In the genomic region with DNA sequence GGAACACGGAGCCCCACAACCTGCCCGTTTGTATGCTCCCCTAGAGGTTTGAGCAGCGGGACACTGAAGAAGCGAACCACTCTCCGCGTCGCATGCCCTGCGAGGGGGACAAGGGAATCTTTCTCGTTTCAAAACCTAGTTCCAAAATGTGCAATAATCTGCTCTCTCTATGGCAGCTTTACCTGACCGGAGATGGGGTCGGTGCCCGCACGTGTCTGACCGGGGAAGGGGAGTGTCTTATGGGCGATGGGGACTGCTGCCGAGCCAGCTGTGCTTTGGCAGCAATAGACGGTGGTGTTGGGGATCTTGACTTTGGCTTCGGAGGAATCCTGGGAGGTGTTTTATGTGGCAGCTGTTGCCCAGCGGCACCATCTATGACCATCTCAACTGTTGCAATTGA, we compare ENCODE assay signal across 22 cellular contexts. TPM values are rescaled to one million over a fixed set of nuclear protein-coding genes. Genes with fewer than 3 reads are reported as not detected.
DNase-seq lines count a peak whose midpoint lies in the region; ATAC-seq, FAIRE-seq and TF ChIP-seq lines count a peak whose summit lies in the region.
"Had no signal": no experiment of that assay in that cellular context is flagged by ENCODE, and none has a peak within 500 bp of the region (broad histone marks: within the 10 kb centered on the region; RNA-seq: fewer than 3 reads in every experiment).

No MANE protein-coding gene starts in this region.

- H2AK5ac ChIP-seq in H1 (ENCODE audit: low read depth, low read length): no peak overlapping the region

- no peak for FAIRE-seq in H1 (lab: Jason Lieb, UNC)
- FAIRE-seq: A204.1, GM12878, H54 had no signal

- no peak for TF ChIP-seq EP300 in H1 (IDR thresholded peaks at IDR 0.05; ENCODE audit: borderline replicate concordance in 1 of 2, low read depth in 2 of 2, low read length in 2 of 2)

- H3K23ac ChIP-seq in H1 (ENCODE audit: insufficient read length): no peak overlapping the region

- H3K27ac ChIP-seq in H1 (ENCODE audit: low read depth, low read length): no peak overlapping the region
- peak overlapping the region; percentile 18 for H3K27ac ChIP-seq in right cardiac atrium (ENCODE audit: low read length)
- no peak overlapping the region for H3K27ac ChIP-seq in spleen
- no peak overlapping the region for H3K27ac ChIP-seq in coronary artery
- H3K27ac ChIP-seq: GM23248, HL-60 had no signal

- peak overlapping the region; percentile 29; the same call in 1 of the 2 replicates for H4K8ac ChIP-seq in H1 (ENCODE audit: extremely low read depth, insufficient read depth, low read length)

- H3K18ac ChIP-seq in H1 (ENCODE audit: extremely low read depth, low read length): no peak overlapping the region

- H2BK5ac ChIP-seq in H1 (ENCODE audit: low read depth, low read length): no peak overlapping the region

- H3K4me2 ChIP-seq in H1 (ENCODE audit: insufficient read depth in 1 of 2, low read depth in 2 of 2, low read length in 2 of 2): no peak overlapping the region

- H3K4me3 ChIP-seq in H1 (ENCODE audit: extremely low read depth in 1 of 4, insufficient read depth in 2 of 4, low read depth in 3 of 4, low read length in 4 of 4): no peak overlapping the region
- no peak overlapping the region for H3K4me3 ChIP-seq in right cardiac atrium (ENCODE audit: low read length)
- no peak overlapping the region for H3K4me3 ChIP-seq in spleen
- H3K4me3 ChIP-seq in coronary artery: no peak overlapping the region
- H3K4me3 ChIP-seq: GM12878, GM23248 had no signal

- no peaks in the 10 kb centered on the region for H3K9me3 ChIP-seq in H1 (ENCODE audit: insufficient read depth in 2 of 2, low read depth in 1 of 2, low read length in 1 of 2)
- H3K9me3 ChIP-seq in right cardiac atrium (ENCODE audit: control insufficient read depth, low read length): no peaks in the 10 kb centered on the region
- peaks cover 0 to 7% (median 0%) of the 10 kb centered on the region in 8 donors for H3K9me3 ChIP-seq in spleen
- H3K9me3 ChIP-seq: BE2C had no signal

- DNase-seq in H1 (ENCODE audit: low read depth in 1 of 2, low spot score in 2 of 2) (no peak), left cardiac atrium (no peak), right cardiac atrium (no peak), spleen (peak; percentile 58), coronary artery (ENCODE audit: low spot score) (no peak), NCI-H187 treated with DMSO at 0.1 percent for 48 hours (lab: John Stamatoyannopoulos, UW) (no peak)
- DNase-seq: ACHN; BE2C; C1 segment of cervical spinal cord; CD4-positive, CD25-positive, alpha-beta regulatory T cell; CD8-positive, alpha-beta memory T cell; COR-L47; DMS 273 treated with DMSO at 0.1 percent for 48 hours; DMS53; DND-41; EL; GM23248; HCEC 1CT had no signal

- no peak overlapping the region for H2BK15ac ChIP-seq in H1 (ENCODE audit: low read length)

- no peaks in the 10 kb centered on the region for H3K27me3 ChIP-seq in H1 (replicated peaks in 1 of 4; ENCODE audit: control insufficient read depth in 3 of 4, extremely low read depth in 1 of 4, insufficient read depth in 3 of 4, low read length in 3 of 4)
- H3K27me3 ChIP-seq in right cardiac atrium (ENCODE audit: control insufficient read depth, insufficient read depth): no peaks in the 10 kb centered on the region
- no peaks in the 10 kb centered on the region for H3K27me3 ChIP-seq in spleen (replicated peaks in 1 of 7)
- H3K27me3 ChIP-seq: BE2C had no signal

- H3K14ac ChIP-seq in H1 (ENCODE audit: insufficient read length): no peak overlapping the region

- no peaks in the 10 kb centered on the region for H3K4me1 ChIP-seq in H1 (replicated peaks in 1 of 4; ENCODE audit: control insufficient read depth in 3 of 4, insufficient read depth in 4 of 4, low read length in 3 of 4)
- no peaks in the 10 kb centered on the region for H3K4me1 ChIP-seq in right cardiac atrium (ENCODE audit: control insufficient read depth, insufficient read depth, low read length)
- H3K4me1 ChIP-seq in spleen: no peaks in the 10 kb centered on the region
- H3K4me1 ChIP-seq: BE2C had no signal

- H2BK20ac ChIP-seq in H1 (ENCODE audit: low read length): no peak overlapping the region

- no peak overlapping the region for H3K4ac ChIP-seq in H1 (replicated peaks; ENCODE audit: insufficient read length, low read depth, low read length)

- TF ChIP-seq CTCF in H1 (IDR thresholded peaks at IDR 0.05; ENCODE audit: control extremely low read depth in 1 of 3, insufficient read depth in 1 of 3, low read depth in 1 of 3, low read length in 3 of 3): no peak
- no peak for TF ChIP-seq CTCF in spleen (IDR thresholded peaks at IDR 0.05 in 8 of 11, conservative IDR thresholded peaks at IDR 0.05 in 3 of 11)
- no peak for TF ChIP-seq CTCF in coronary artery (IDR thresholded peaks at IDR 0.05)

- ATAC-seq in left cardiac atrium (peak; percentile 9 to 19), right cardiac atrium (peak; percentile 11 to 33)
- ATAC-seq: GM12878 had no signal

- intact Hi-C loops in left cardiac atrium (cut with DNase I) (no loop called here), right cardiac atrium (cut with DNase I) (loop anchor here in 2 of 4 donors (2.0 to 5.0 kb wide), 2 partner anchors 113 to 118 kb away; no protein-coding TSS in a partner anchor), spleen (cut with DNase I; ENCODE audit: low total_unique reads) (loop anchor here (5.0 to 10.0 kb wide), 2 partner anchors 113 to 335 kb away; no protein-coding TSS in a partner anchor)

- no peak overlapping the region for H2BK12ac ChIP-seq in H1 (ENCODE audit: low read depth, low read length)

- 95% methylated on average over 19 of the region's 19 CpGs; no CpG with 5 or more reads in 1 of the 2 experiments for WGBS in H1 (ENCODE audit: extremely low coverage in 1 of 2, insufficient coverage in 1 of 2, insufficient read length in 1 of 2, insufficient replicate concordance in 2 of 2, low coverage in 1 of 2, low lambda C conversion rate in 2 of 2, missing lambda C conversion rate in 1 of 2), 2 experiments
- 81% methylated on average over 19 of the region's 19 CpGs for WGBS in right cardiac atrium
- 94 to 98% (median 96%) methylated on average over 19 of the region's 19 CpGs for WGBS in spleen, 5 donors

- H3K36me3 ChIP-seq in H1 (ENCODE audit: control insufficient read depth in 2 of 4, insufficient read depth in 4 of 4, low read length in 3 of 4) (no peaks in the 10 kb centered on the region), spleen (peaks cover 0 to 25% (median 0%) of the 10 kb centered on the region in 6 donors)
- H3K36me3 ChIP-seq: BE2C had no signal

- H4K20me1 ChIP-seq in H1 (replicated peaks in 1 of 2; ENCODE audit: control insufficient read depth in 1 of 2, insufficient read depth in 2 of 2, low read length in 2 of 2): no peaks in the 10 kb centered on the region

- H3K23me2 ChIP-seq in H1 (ENCODE audit: low read depth, low read length): no peaks in the 10 kb centered on the region

- no peak overlapping the region for H2AFZ ChIP-seq in H1 (ENCODE audit: low read length)
- H2AFZ ChIP-seq: GM23248 had no signal

- no peak overlapping the region for H3K56ac ChIP-seq in H1 (replicated peaks; ENCODE audit: insufficient read length, low read depth, low read length)

- CTCF ChIA-PET in H1 (lab: Charles Lee; ENCODE audit: partially characterized antibody): interaction anchor here (0.7 to 1.8 kb wide), 5 partner anchors 12 to 539 kb away, joined by 3 to 6 read pairs (median 5); no protein-coding TSS in a partner anchor

- no peaks in the 10 kb centered on the region for H3K79me2 ChIP-seq in H1 (ENCODE audit: control insufficient read depth in 1 of 2, insufficient read depth in 2 of 2, low read length in 2 of 2)

- no peak overlapping the region for H4K91ac ChIP-seq in H1 (replicated peaks; ENCODE audit: insufficient read length, low read length)

- H3K79me1 ChIP-seq in H1 (ENCODE audit: low read depth, low read length): no peaks in the 10 kb centered on the region

- POLR2A ChIA-PET in H1 (lab: Charles Lee; ENCODE audit: partially characterized antibody): no interaction called here

- no peak for TF ChIP-seq RAD21 in H1 (IDR thresholded peaks at IDR 0.05 in 1 of 2, conservative IDR thresholded peaks at IDR 0.05 in 1 of 2; ENCODE audit: low read depth in 2 of 2, low read length in 2 of 2)

- H3K9ac ChIP-seq in H1 (replicated peaks in 1 of 4; ENCODE audit: extremely low read depth in 1 of 4, low read depth in 3 of 4, low read length in 3 of 4): no peak overlapping the region
- H3K9ac ChIP-seq: GM23248 had no signal

- H4K5ac ChIP-seq in H1 (ENCODE audit: insufficient read length, low read depth, low read length): no peak overlapping the region

- H2BK120ac ChIP-seq in H1 (replicated peaks; ENCODE audit: low read depth, low read length): no peak overlapping the region

- TF ChIP-seq POLR2A in H1 (IDR thresholded peaks at IDR 0.05; ENCODE audit: control extremely low read depth in 1 of 2, low read depth in 2 of 2, low read length in 2 of 2) (no peak), spleen (IDR thresholded peaks at IDR 0.05) (no peak)

TF ChIP-seq in H1, 55 proteins besides CTCF, POLR2A, EP300 and RAD21:
- TF ChIP-seq SIN3A (conservative IDR thresholded peaks at IDR 0.05 in 1 of 2, IDR thresholded peaks at IDR 0.05 in 1 of 2; ENCODE audit: low read depth in 1 of 2, low read length in 2 of 2) (no peak), CBX8 (IDR thresholded peaks at IDR 0.05; ENCODE audit: borderline replicate concordance, low read depth, low read length) (no peak)
TF ChIP-seq in H1: peak in this region for 0.

RNA-seq across cellular contexts. Expression of a gene that starts 7.9 kb away (rescaled TPM):
- total RNA-seq in H1 (2021; fragmentation: NEBNext Ultra II Directional; extraction: Animal tissue kit (Norgen Biotek cat#: 25700)): 6.9 and 9.7 TPM in 2 replicates
- polyA plus RNA-seq in H1 (2011; rRNA removed) (0.16 and 0.30 TPM in 2 replicates), right cardiac atrium (266 TPM), spleen (under 1 TPM; 0.23 to 0.67 (median 0.57) TPM)
- polyA plus RNA-seq in H1 (2011; cell fraction: cytosol; rRNA removed): 0.45 TPM
- 3.3 TPM for polyA plus RNA-seq in H1 (2011; cell fraction: nucleus; rRNA removed)
- 0.39 to 0.74 TPM (median 0.60 TPM) in 4 replicates for polyA plus RNA-seq in H1 (2012, experiment 1 of 2)
- polyA plus RNA-seq in H1 (2012, experiment 2 of 2): 0.01 TPM
- 1.3 TPM for polyA plus RNA-seq in H1 (2013, experiment 1 of 2)
- polyA plus RNA-seq in H1 (2013, experiment 2 of 2): 1.3 TPM
- 19.2 and 20.2 TPM in 2 replicates for polyA minus RNA-seq in H1 (2011; rRNA and poly(A)+ RNA removed)
- 3.2 TPM for polyA minus RNA-seq in H1 (2011; cell fraction: cytosol; rRNA and poly(A)+ RNA removed)
- polyA minus RNA-seq in H1 (2011; cell fraction: nucleus; rRNA and poly(A)+ RNA removed): 34.8 TPM
- total RNA-seq in left cardiac atrium (1,000 to 10,000 TPM; 1,545 to 1,612 TPM), right cardiac atrium (1,000 to 10,000 TPM; 1,615 to 2,179 (median 1,851) TPM), spleen (10 to 100 TPM; 15.0 to 28.5 (median 21.8) TPM)
- total RNA-seq: GM23248 had no signal

Comparison
In these comparisons a context has a peak if more than half of its experiments do, and no peak if none do; other contexts are left out.
1. RNA of a gene that starts 7.9 kb away (total RNA-seq): 1,615 to 2,179 TPM in right cardiac atrium and 1,545 to 1,612 TPM in left cardiac atrium; 15.0 to 28.5 TPM in spleen and 6.9 to 9.7 TPM in H1; every median in the first group is over 10 times any median in the second.